ENCODE assay signal across 12 cellular contexts in the genomic region with DNA sequence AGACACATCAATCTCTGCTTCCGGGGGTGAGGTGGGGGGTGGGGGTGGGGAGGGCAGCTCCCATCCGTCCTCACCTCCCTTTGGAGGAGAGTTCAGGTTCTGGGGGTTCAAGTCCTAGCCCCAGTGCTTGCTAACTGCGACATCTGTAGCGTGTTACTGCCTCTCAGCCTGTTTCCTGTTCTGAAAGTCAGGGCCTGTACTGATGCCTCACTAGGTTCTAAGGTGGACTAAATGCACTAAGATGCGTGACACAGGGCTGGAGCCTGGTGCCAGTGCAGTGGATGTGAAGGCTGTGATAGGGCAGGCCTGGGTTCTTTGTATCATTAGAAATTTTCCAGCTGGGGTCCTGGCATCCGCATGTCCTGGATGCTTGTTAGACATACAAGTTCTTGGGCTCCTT. TPM values are rescaled to one million over a fixed set of nuclear protein-coding genes. Genes with fewer than 3 reads are reported as not detected.
DNase-seq lines count a peak whose midpoint lies in the region; ATAC-seq and TF ChIP-seq lines count a peak whose summit lies in the region.
"Had no signal": no experiment of that assay in that cellular context is flagged by ENCODE, and none has a peak within 500 bp of the region (broad histone marks: within the 10 kb centered on the region; RNA-seq: fewer than 3 reads in every experiment).

No MANE protein-coding gene starts in this region.

- H3K27ac ChIP-seq in right cardiac atrium (ENCODE audit: low read length) (no peak overlapping the region), right atrium auricular region (no peak overlapping the region), Panc1 (ENCODE audit: low read length) (no peak overlapping the region)
- H3K27ac ChIP-seq: A549, SJSA1 had no signal

- no peak overlapping the region for H3K4me3 ChIP-seq in right cardiac atrium (ENCODE audit: low read length)
- no peak overlapping the region for H3K4me3 ChIP-seq in right atrium auricular region
- H3K4me3 ChIP-seq in Panc1 (ENCODE audit: low read depth in 2 of 2, low read length in 2 of 2), result no peak overlapping the region
- H3K4me3 ChIP-seq: A549, SJSA1 had no signal

- H3K9me3 ChIP-seq in right cardiac atrium (ENCODE audit: control insufficient read depth, low read length) (no peaks in the 10 kb centered on the region), right atrium auricular region (no peaks in the 10 kb centered on the region), Panc1 (ENCODE audit: control insufficient read depth, insufficient read depth, low read depth, low read length) (no peaks in the 10 kb centered on the region)
- H3K9me3 ChIP-seq: A549, SJSA1 had no signal

- intact Hi-C loops in right cardiac atrium (cut with DNase I) (loop anchor here in 2 of 4 donors (2.0 to 10.0 kb wide), 2 partner anchors 100 to 106 kb away; no protein-coding TSS in a partner anchor), Panc1 (cut with micrococcal nuclease; ENCODE audit: unreplicated experiment) (loop anchor here (5.0 kb wide), 1 partner anchor 104 kb away; no protein-coding TSS in a partner anchor)

- ATAC-seq in right cardiac atrium, result peak; percentile 6 to 8
- ATAC-seq in Panc1, result peak; percentile 26; the same call in 1 of the 2 replicates
- no peak for ATAC-seq in GM18520 (IDR thresholded peaks at IDR 0.05; ENCODE audit: unreplicated experiment)

- WGBS in right cardiac atrium, result 69% methylated on average over 6 of the region's 6 CpGs

- DNase-seq in right cardiac atrium (no peak), right atrium auricular region (ENCODE audit: low spot score) (no peak), Panc1 (ENCODE audit: low read depth, low spot score) (no peak), cerebellar cortex (ENCODE audit: low spot score) (peak; percentile 11)
- DNase-seq in stimulated activated naive CD4-positive, alpha-beta T cell treated with Interleukin-2 at 50 U/mL for 16 hours (lab: John Stamatoyannopoulos, UW), result no peak
- DNase-seq in NK-92 treated with Interleukin-12 subunit alpha and Interleukin-12 subunit beta, amount 100 ng/mL, for 24 hours (lab: John Stamatoyannopoulos, UW), result no peak
- DNase-seq: GF-D8 had no signal

- H3K27me3 ChIP-seq in right cardiac atrium (ENCODE audit: control insufficient read depth, insufficient read depth), result no peaks in the 10 kb centered on the region
- H3K27me3 ChIP-seq in right atrium auricular region, result no peaks in the 10 kb centered on the region
- no peaks in the 10 kb centered on the region for H3K27me3 ChIP-seq in Panc1 (ENCODE audit: control insufficient read depth, insufficient read depth, low read length)
- H3K27me3 ChIP-seq: SJSA1 had no signal

- POLR2A ChIA-PET in Panc1 (lab: Charles Lee), result interaction anchor here (0.6 kb wide), 1 partner anchor 482 kb away, joined by 4 read pairs; no protein-coding TSS in a partner anchor

- H3K4me1 ChIP-seq in right cardiac atrium (ENCODE audit: control insufficient read depth, insufficient read depth, low read length), result no peaks in the 10 kb centered on the region
- peaks cover 0 to 13% of the 10 kb centered on the region in 2 donors for H3K4me1 ChIP-seq in right atrium auricular region
- no peaks in the 10 kb centered on the region for H3K4me1 ChIP-seq in Panc1 (ENCODE audit: control insufficient read depth, insufficient read depth, low read length)
- H3K4me1 ChIP-seq: SJSA1 had no signal

- CTCF ChIA-PET in Panc1 (lab: Charles Lee), result interaction anchor here (0.6 to 2.2 kb wide), 3 partner anchors 10 to 113 kb away, joined by 3 to 12 read pairs (median 3); no protein-coding TSS in a partner anchor

- H3K36me3 ChIP-seq in right atrium auricular region, result peaks cover 41% of the 10 kb centered on the region
- H3K36me3 ChIP-seq in Panc1 (ENCODE audit: control insufficient read depth, insufficient read depth, low read length), result peaks cover 12% of the 10 kb centered on the region

- TF ChIP-seq CTCF in right atrium auricular region (IDR thresholded peaks at IDR 0.05) (no peak), Panc1 (IDR thresholded peaks at IDR 0.05) (no peak)

- BruUV-seq in Panc1 (replicated peaks; lab: Mats Ljungman, UMichigan), result no TSS peak

- in situ Hi-C loops in Panc1 (cut with HindIII; ENCODE audit: low pct_unique_long_range_greater_than_20kb, low sequenced_read_pairs), result no loop called here

RNA-seq across cellular contexts. Expression of gene TDRD9, which starts 17.3 kb away (rescaled TPM):
- 10 to 100 TPM in 2 of 4 donors, 1 to 10 TPM in 2; 8.3 to 20.2 (median 12.9) TPM for total RNA-seq in right cardiac atrium
- 10.7 TPM for polyA plus RNA-seq in right cardiac atrium
- 10 to 100 TPM in 1 of 2 donors, 1 to 10 TPM in 1; 8.6 to 20.8 TPM for total RNA-seq in right atrium auricular region
- not detected for total RNA-seq in Panc1 (2021; ENCODE audit: unreplicated experiment)
- not detected for polyA plus RNA-seq in Panc1 (2012; ENCODE audit: insufficient read length)

RNA-seq across cellular contexts. Expression of gene RD3L, which starts 31.3 kb away (rescaled TPM):
- 10 to 100 TPM; 11.2 to 32.1 (median 23.4) TPM for total RNA-seq in right cardiac atrium
- polyA plus RNA-seq in right cardiac atrium, result 39.6 TPM
- 10 to 100 TPM in 1 of 2 donors, 1 to 10 TPM in 1; 7.6 to 25.2 TPM for total RNA-seq in right atrium auricular region
- total RNA-seq in Panc1 (2021; ENCODE audit: unreplicated experiment), result not detected
- not detected for polyA plus RNA-seq in Panc1 (2012; ENCODE audit: insufficient read length)
- total RNA-seq: CD8-positive, alpha-beta memory T cell; SJSA1 had no signal
- polyA plus RNA-seq: A549; CD14-positive monocyte; CD8-positive, alpha-beta memory T cell had no signal
